23 cellular contexts compared by ENCODE assay signal in the genomic region with DNA sequence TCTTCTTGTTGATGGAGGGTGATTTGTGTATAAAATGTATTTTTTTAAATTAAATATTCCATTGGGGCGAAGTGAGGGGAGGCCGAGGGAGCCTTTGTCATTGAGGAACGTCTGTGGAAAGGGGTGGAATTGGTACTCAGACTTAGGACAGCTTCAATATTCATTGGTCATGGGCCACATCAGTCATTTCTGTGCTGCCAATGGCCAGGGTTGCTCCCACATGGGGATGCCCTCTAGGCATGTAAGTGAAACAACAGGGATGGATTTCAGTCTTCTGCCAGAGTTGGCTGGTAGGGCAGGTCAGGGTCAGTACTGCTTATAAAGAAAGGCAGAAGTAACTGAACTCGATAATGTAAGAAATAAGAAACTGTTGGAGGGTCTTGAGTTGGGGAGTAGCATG. TPM values are rescaled to one million over a fixed set of nuclear protein-coding genes. Genes with fewer than 3 reads are reported as not detected.
DNase-seq lines count a peak whose midpoint lies in the region; ATAC-seq, FAIRE-seq and TF ChIP-seq lines count a peak whose summit lies in the region.
"Had no signal": no experiment of that assay in that cellular context is flagged by ENCODE, and none has a peak within 500 bp of the region (broad histone marks: within the 10 kb centered on the region; RNA-seq: fewer than 3 reads in every experiment).

No MANE protein-coding gene starts in this region.

- intact Hi-C loops in K562 (cut with micrococcal nuclease), result loop anchor here (5.0 kb wide), 1 partner anchor 38 kb away; no protein-coding TSS in a partner anchor
- intact Hi-C loops in activated T-helper 2 cell treated with anti-CD3 and anti-CD28 coated beads, Interferon-gamma antibody, Interleukin-2, Interleukin-4, amounts not matched to agents 10 μg/mL and 5 μg/mL and 100 μg/mL, durations not matched to agents 14 hours and 24 hours and 36 hours (cut with micrococcal nuclease), result no loop called here

- H3K27me3 ChIP-seq in H7 (ENCODE audit: control insufficient read depth, insufficient read depth, low read length) (no peaks in the 10 kb centered on the region), K562 (ENCODE audit: control insufficient read depth in 2 of 2, insufficient read depth in 2 of 2, low read length in 2 of 2) (peaks cover 0 to 40% of the 10 kb centered on the region in 2 experiments; a peak in 2 of 5 replicates)
- H3K27me3 ChIP-seq: adrenal gland, gastrocnemius medialis, pancreas had no signal

- no peak for TF ChIP-seq RAD21 in K562 (CRISPR knock-in tag; conservative IDR thresholded peaks at IDR 0.05 in 1 of 2, IDR thresholded peaks at IDR 0.05 in 1 of 2)

- no peaks in the 10 kb centered on the region for H3K9me3 Mint-ChIP-seq in activated T-helper 2 cell treated with anti-CD3 and anti-CD28 coated beads, Interferon-gamma antibody, Interleukin-2, Interleukin-4, amounts not matched to agents 10 μg/mL and 5 μg/mL and 100 μg/mL, durations not matched to agents 14 hours and 24 hours and 36 hours
- H3K9me3 Mint-ChIP-seq: CD8-positive, alpha-beta T cell; memory B cell; natural killer cell had no signal

- no peak overlapping the region for H3K9ac ChIP-seq in K562 (ENCODE audit: insufficient read depth in 1 of 2, low read depth in 2 of 2, low read length in 2 of 2)

- no peaks in the 10 kb centered on the region for H3K36me3 ChIP-seq in H7 (replicated peaks; ENCODE audit: control insufficient read depth, insufficient read depth, low read length)
- no peaks in the 10 kb centered on the region for H3K36me3 ChIP-seq in K562 (ENCODE audit: control insufficient read depth, insufficient read depth, low read length)
- H3K36me3 ChIP-seq: adrenal gland, gastrocnemius medialis, pancreas, thoracic aorta had no signal

- in situ Hi-C loops in K562 (cut with MboI), result no loop called here

- no peak overlapping the region for H3K27ac Mint-ChIP-seq in activated T-helper 2 cell treated with anti-CD3 and anti-CD28 coated beads, Interferon-gamma antibody, Interleukin-2, Interleukin-4, amounts not matched to agents 10 μg/mL and 5 μg/mL and 100 μg/mL, durations not matched to agents 14 hours and 24 hours and 36 hours
- H3K27ac Mint-ChIP-seq: CD8-positive, alpha-beta T cell; memory B cell; natural killer cell; T-helper 17 cell had no signal

- no peak for TF ChIP-seq EP300 in K562 (IDR thresholded peaks at IDR 0.05; ENCODE audit: low read length)

- no peaks in the 10 kb centered on the region for H3K9me3 ChIP-seq in K562 (replicated peaks; ENCODE audit: control insufficient read depth, insufficient read depth, low read depth, low read length)
- H3K9me3 ChIP-seq: adrenal gland, gastrocnemius medialis, pancreas, thoracic aorta had no signal

- DNase-seq in AG10803 (ENCODE audit: low read depth) (peak; percentile 12), H7 (peak; percentile 44), K562 (ENCODE audit: extremely low read depth in 1 of 4, low spot score in 3 of 4) (no peak), iPS-NIHi7 (ENCODE audit: extremely low spot score) (peak; percentile 18)
- DNase-seq in activated CD4-positive, CD25-positive, alpha-beta regulatory T cell treated with anti-CD3 and anti-CD28 coated beads, Interleukin-2, amount 50 U/mL, for 72 hours, result no peak
- no peak for DNase-seq in activated T-helper 2 cell treated with anti-CD3 and anti-CD28 coated beads, Interferon-gamma antibody, Interleukin-2, Interleukin-4, amounts not matched to agents 10 μg/mL and 5 μg/mL and 100 μg/mL, durations not matched to agents 14 hours and 24 hours and 36 hours (ENCODE audit: low spot score)
- DNase-seq in stimulated activated CD4-positive, alpha-beta T cell treated with anti-CD3 and anti-CD28 coated beads, Interleukin-2, amount 100 ng/mL, for 48 hours, result no peak
- no peak for DNase-seq in activated CD4-positive, alpha-beta T cell treated with anti-CD3 and anti-CD28 coated beads, Interleukin-2, amount 50 U/mL, for 48 hours
- DNase-seq: activated CD4-positive, alpha-beta T cell treated with anti-CD3 and anti-CD28 coated beads, Interleukin-2, amount 50 U/mL, for 1 hour; CD8-positive, alpha-beta T cell; gastrocnemius medialis; hypothalamus; natural killer cell; NCI-H187 treated with DMSO at 0.1 percent for 48 hours; NCI-H2227 treated with DMSO at 0.1 percent for 48 hours; pancreas; T-helper 17 cell had no signal

- H2AFZ ChIP-seq in K562 (ENCODE audit: low read depth, low read length), result no peak overlapping the region

- H3K4me1 Mint-ChIP-seq in activated T-helper 2 cell treated with anti-CD3 and anti-CD28 coated beads, Interferon-gamma antibody, Interleukin-2, Interleukin-4, amounts not matched to agents 10 μg/mL and 5 μg/mL and 100 μg/mL, durations not matched to agents 14 hours and 24 hours and 36 hours (ENCODE audit: low read depth), result peaks cover 15% of the 10 kb centered on the region

- H3K79me2 ChIP-seq in K562 (ENCODE audit: control insufficient read depth, insufficient read depth, low read length), result no peaks in the 10 kb centered on the region

- no peak overlapping the region for H3K4me2 ChIP-seq in K562 (ENCODE audit: insufficient read depth, low read length)

- CTCF ChIA-PET in K562 (lab: Yijun Ruan, JAX; ENCODE audit: low intra/inter-chr PET ratio), result no interaction called here

- TF ChIP-seq POLR2A in K562 (conservative IDR thresholded peaks at IDR 0.05), result no peak

- no peak for ATAC-seq in K562
- ATAC-seq: CD8-positive, alpha-beta T cell; gastrocnemius medialis; natural killer cell; pancreas; right cardiac atrium; T-helper 17 cell had no signal

- H4K20me1 ChIP-seq in K562 (replicated peaks; ENCODE audit: control insufficient read depth, insufficient read depth, low read length), result no peaks in the 10 kb centered on the region

- no TSS peak for BruUV-seq in K562 (replicated peaks; lab: Mats Ljungman, UMichigan)

- H3K9me1 ChIP-seq in K562 (ENCODE audit: control insufficient read depth, insufficient read depth, low read length), result no peaks in the 10 kb centered on the region

- H3K4me3 Mint-ChIP-seq in activated T-helper 2 cell treated with anti-CD3 and anti-CD28 coated beads, Interferon-gamma antibody, Interleukin-2, Interleukin-4, amounts not matched to agents 10 μg/mL and 5 μg/mL and 100 μg/mL, durations not matched to agents 14 hours and 24 hours and 36 hours (ENCODE audit: low read depth), result no peak overlapping the region
- H3K4me3 Mint-ChIP-seq: CD8-positive, alpha-beta T cell; memory B cell; natural killer cell had no signal

- TF ChIP-seq CTCF in AG10803 (conservative IDR thresholded peaks at IDR 0.05; ENCODE audit: low read length), result no peak
- no peak for TF ChIP-seq CTCF in K562 (IDR thresholded peaks at IDR 0.05 in 2 of 3, conservative IDR thresholded peaks at IDR 0.05 in 1 of 3; ENCODE audit: insufficient read depth in 2 of 3, low read depth in 1 of 3, low read length in 3 of 3)

- peaks cover 0 to 5% of the 10 kb centered on the region in 2 experiments; a peak in 1 of 5 replicates for H3K4me1 ChIP-seq in K562 (replicated peaks in 1 of 2; ENCODE audit: control insufficient read depth in 2 of 2, insufficient read depth in 2 of 2, low read length in 2 of 2)

- H3K4me3 ChIP-seq in AG10803 (ENCODE audit: low read length) (no peak overlapping the region), H7 (ENCODE audit: insufficient read depth, low read depth, low read length) (no peak overlapping the region), K562 (no peak overlapping the region)
- H3K4me3 ChIP-seq: adrenal gland, gastrocnemius medialis, pancreas, thoracic aorta had no signal

- peaks cover 21% of the 10 kb centered on the region for H3K27me3 Mint-ChIP-seq in activated T-helper 2 cell treated with anti-CD3 and anti-CD28 coated beads, Interferon-gamma antibody, Interleukin-2, Interleukin-4, amounts not matched to agents 10 μg/mL and 5 μg/mL and 100 μg/mL, durations not matched to agents 14 hours and 24 hours and 36 hours (ENCODE audit: low read depth)

- H3K27ac ChIP-seq in K562 (ENCODE audit: extremely low read depth, low read depth, low read length), result no peak overlapping the region
- H3K27ac ChIP-seq: adrenal gland, epithelial cell of prostate, gastrocnemius medialis, pancreas, thoracic aorta had no signal

- H3K36me3 Mint-ChIP-seq in activated T-helper 2 cell treated with anti-CD3 and anti-CD28 coated beads, Interferon-gamma antibody, Interleukin-2, Interleukin-4, amounts not matched to agents 10 μg/mL and 5 μg/mL and 100 μg/mL, durations not matched to agents 14 hours and 24 hours and 36 hours (ENCODE audit: low read depth), result no peaks in the 10 kb centered on the region
- H3K36me3 Mint-ChIP-seq: CD8-positive, alpha-beta T cell; memory B cell; natural killer cell had no signal

- WGBS in K562 (ENCODE audit: insufficient coverage, low coverage, missing lambda C conversion rate), result 2% methylated on average over 4 of the region's 4 CpGs

- POLR2A ChIA-PET in K562 (lab: Yijun Ruan, JAX), result no interaction called here

- no peak for FAIRE-seq in K562 (lab: Jason Lieb, UNC)
- FAIRE-seq: GM12892, pancreas had no signal

TF ChIP-seq in K562, 482 proteins besides CTCF, POLR2A, EP300 and RAD21 (continues in another document):
- TF ChIP-seq XRCC5 (IDR thresholded peaks at IDR 0.05; ENCODE audit: low read depth, low read length), result no peak

RNA-seq across cellular contexts. Expression of a gene that starts 47.2 kb away (rescaled TPM):
- total RNA-seq in H7 (2014; rRNA removed; shearing (Covaris generic)), result 7.9 and 16.5 TPM in 2 replicates
- 1.3 TPM in 1 of 2 replicates, not detected in the other for total RNA-seq in K562 (2011; cell fraction: chromatin; rRNA removed; ENCODE audit: low replicate concordance)
- 0.39 and 1.3 TPM in 2 replicates for total RNA-seq in K562 (2011; cell fraction: nucleolus; rRNA removed)
- 0.22 and 0.84 TPM in 2 replicates for total RNA-seq in K562 (2011; cell fraction: nucleoplasm; rRNA removed)
- total RNA-seq in K562 (2014; rRNA removed), result 0.08 and 0.45 TPM in 2 replicates
- not detected in 2 replicates for total RNA-seq in K562 (2014; rRNA removed; fragmentation: Illumina TruSeq; extraction: Trizol)
- not detected in 2 replicates for total RNA-seq in K562 (2015; rRNA removed; fragmentation: Illumina TruSeq; extraction: Trizol)
- 0.11 and 0.20 TPM in 2 replicates for total RNA-seq in K562 (2021)
- polyA plus RNA-seq in K562 (2011; rRNA removed), result 0.20 and 0.21 TPM in 2 replicates
- 0.43 and 1.3 TPM in 2 replicates for polyA plus RNA-seq in K562 (2011; cell fraction: cytosol; rRNA removed)
- polyA plus RNA-seq in K562 (2011; cell fraction: nucleus; rRNA removed), result 0.38 and 2.3 TPM in 2 replicates
- polyA plus RNA-seq in K562 (2012), result 0.20 and 0.24 TPM in 2 replicates
- polyA plus RNA-seq in K562 (2014; fragmentation: Illumina TruSeq; extraction: Trizol), result 0.26 TPM in 1 of 2 replicates, not detected in the other
- under 1 TPM in 1 of 2 experiments, not detected in 1; 0.01 TPM for polyA plus RNA-seq in K562 (2014; fragmentation: Nextera tagmentation; extraction: Ambion mirVana)
- polyA plus RNA-seq in K562 (2014; rRNA removed), result 0.04 TPM in 1 of 2 replicates, not detected in the other
- polyA minus RNA-seq in K562 (2011; rRNA and poly(A)+ RNA removed), result 0.11 TPM in 1 of 2 replicates, not detected in the other
- polyA minus RNA-seq in K562 (2011; cell fraction: cytosol; rRNA and poly(A)+ RNA removed), result 0.29 TPM in 1 of 2 replicates, not detected in the other
- polyA minus RNA-seq in K562 (2011; cell fraction: nucleus; rRNA and poly(A)+ RNA removed), result 0.22 and 0.67 TPM in 2 replicates
- 1.7 and 2.2 TPM in 2 replicates for total RNA-seq in activated T-helper 2 cell treated with anti-CD3 and anti-CD28 coated beads, Interferon-gamma antibody, Interleukin-2, Interleukin-4, amounts not matched to agents 10 μg/mL and 5 μg/mL and 100 μg/mL, durations not matched to agents 14 hours and 24 hours and 36 hours

Comparison
In these comparisons a context has a peak if more than half of its experiments do, and no peak if none do; other contexts are left out.
1. DNase-seq: peak in AG10803 (single experiment), H7 (single experiment) and iPS-NIHi7 (single experiment); none in K562 (0 of 4), activated CD4-positive, CD25-positive, alpha-beta regulatory T cell treated with anti-CD3 and anti-CD28 coated beads, Interleukin-2, amount 50 U/mL, for 72 hours (single experiment), activated T-helper 2 cell treated with anti-CD3 and anti-CD28 coated beads, Interferon-gamma antibody, Interleukin-2, Interleukin-4, amounts not matched to agents 10 μg/mL and 5 μg/mL and 100 μg/mL, durations not matched to agents 14 hours and 24 hours and 36 hours (single experiment), stimulated activated CD4-positive, alpha-beta T cell treated with anti-CD3 and anti-CD28 coated beads, Interleukin-2, amount 100 ng/mL, for 48 hours (0 of 2) and activated CD4-positive, alpha-beta T cell treated with anti-CD3 and anti-CD28 coated beads, Interleukin-2, amount 50 U/mL, for 48 hours (0 of 2).